In the genomic region with DNA sequence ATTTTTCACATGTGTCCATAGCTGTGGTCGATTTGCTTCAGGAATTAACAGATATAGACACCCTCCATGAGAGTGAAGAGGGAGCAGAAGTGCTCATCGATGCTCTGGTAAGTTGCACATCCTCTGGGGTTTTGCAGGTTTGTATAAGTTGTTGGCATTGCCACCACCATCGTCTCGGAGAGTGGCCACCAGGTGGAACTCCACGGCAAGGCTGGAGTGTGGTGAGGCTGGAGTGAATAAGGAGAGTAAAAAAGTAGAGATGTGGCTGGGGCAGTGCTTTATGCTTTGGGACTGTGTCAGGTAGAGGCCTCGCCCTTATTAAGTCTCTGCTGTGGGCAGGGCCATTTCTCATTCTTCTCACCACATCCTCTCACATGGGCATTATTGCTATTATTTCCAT, we compare ENCODE assay signal across 1 cellular context.
TF ChIP-seq lines count a peak whose summit lies in the region.

No MANE protein-coding gene starts in this region.

TF ChIP-seq in K562, 482 proteins besides CTCF, POLR2A, EP300 and RAD21:
- TF ChIP-seq, protein P1, sequence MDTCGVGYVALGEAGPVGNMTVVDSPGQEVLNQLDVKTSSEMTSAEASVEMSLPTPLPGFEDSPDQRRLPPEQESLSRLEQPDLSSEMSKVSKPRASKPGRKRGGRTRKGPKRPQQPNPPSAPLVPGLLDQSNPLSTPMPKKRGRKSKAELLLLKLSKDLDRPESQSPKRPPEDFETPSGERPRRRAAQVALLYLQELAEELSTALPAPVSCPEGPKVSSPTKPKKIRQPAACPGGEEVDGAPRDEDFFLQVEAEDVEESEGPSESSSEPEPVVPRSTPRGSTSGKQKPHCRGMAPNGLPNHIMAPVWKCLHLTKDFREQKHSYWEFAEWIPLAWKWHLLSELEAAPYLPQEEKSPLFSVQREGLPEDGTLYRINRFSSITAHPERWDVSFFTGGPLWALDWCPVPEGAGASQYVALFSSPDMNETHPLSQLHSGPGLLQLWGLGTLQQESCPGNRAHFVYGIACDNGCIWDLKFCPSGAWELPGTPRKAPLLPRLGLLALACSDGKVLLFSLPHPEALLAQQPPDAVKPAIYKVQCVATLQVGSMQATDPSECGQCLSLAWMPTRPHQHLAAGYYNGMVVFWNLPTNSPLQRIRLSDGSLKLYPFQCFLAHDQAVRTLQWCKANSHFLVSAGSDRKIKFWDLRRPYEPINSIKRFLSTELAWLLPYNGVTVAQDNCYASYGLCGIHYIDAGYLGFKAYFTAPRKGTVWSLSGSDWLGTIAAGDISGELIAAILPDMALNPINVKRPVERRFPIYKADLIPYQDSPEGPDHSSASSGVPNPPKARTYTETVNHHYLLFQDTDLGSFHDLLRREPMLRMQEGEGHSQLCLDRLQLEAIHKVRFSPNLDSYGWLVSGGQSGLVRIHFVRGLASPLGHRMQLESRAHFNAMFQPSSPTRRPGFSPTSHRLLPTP (IDR thresholded peaks at IDR 0.05; ENCODE audit: borderline replicate concordance, extremely low read depth, insufficient read length), result no peak
